ENCODE assay signal across 25 cellular contexts in genomic region chr19:34485831-34486230, GRCh38. TPM values are rescaled to one million over a fixed set of nuclear protein-coding genes. Genes with fewer than 3 reads are reported as not detected.
DNase-seq lines count a peak whose midpoint lies in the region; ATAC-seq, FAIRE-seq and TF ChIP-seq lines count a peak whose summit lies in the region.
"Had no signal": no experiment of that assay in that cellular context is flagged by ENCODE, and none has a peak within 500 bp of the region (broad histone marks: within the 10 kb centered on the region; RNA-seq: fewer than 3 reads in every experiment).

No MANE protein-coding gene starts in this region.

- H3K9me3 Mint-ChIP-seq in H9 (no peaks in the 10 kb centered on the region), osteocyte (ENCODE audit: unreplicated experiment) (no peaks in the 10 kb centered on the region)
- H3K9me3 Mint-ChIP-seq in activated naive CD8-positive, alpha-beta T cell treated with anti-CD3 and anti-CD28 coated beads, Interleukin-2, amount 50 U/mL, for 24 hours = no peaks in the 10 kb centered on the region

- whole genome bisulfite sequencing in H9 (ENCODE audit: extremely low coverage, insufficient read length, low lambda C conversion rate) = no CpG with 5 or more reads among the region's 9 CpGs
- 9% methylated on average over 8 of the region's 9 CpGs for WGBS in K562 (ENCODE audit: insufficient coverage, low coverage, missing lambda C conversion rate)

- no peak overlapping the region for H4K5ac ChIP-seq in H9 (ENCODE audit: insufficient read length, low read depth, low read length)

- no peak overlapping the region for H2BK20ac ChIP-seq in H9 (ENCODE audit: low read depth, low read length, poor library complexity, severe bottlenecking)

- H2BK12ac ChIP-seq in H9 (ENCODE audit: insufficient read length, low read depth, low read length) = no peak overlapping the region

- no peak overlapping the region for H3K4me2 ChIP-seq in H9 (ENCODE audit: insufficient read depth, insufficient read length, low read length)
- no peak overlapping the region for H3K4me2 ChIP-seq in K562 (ENCODE audit: insufficient read depth, low read length)
- H3K4me2 ChIP-seq: BLaER1 had no signal

- peaks cover 2% of the 10 kb centered on the region; the same call in 1 of the 2 replicates for H3K79me2 ChIP-seq in H9 (ENCODE audit: insufficient read depth, low read length)
- H3K79me2 ChIP-seq in K562 (ENCODE audit: control insufficient read depth, insufficient read depth, low read length) = no peaks in the 10 kb centered on the region

- intact Hi-C loops in K562 (cut with micrococcal nuclease) = no loop called here

- H4K8ac ChIP-seq in H9 (replicated peaks; ENCODE audit: insufficient read length, low read depth, low read length) = no peak overlapping the region

- H3T11ph ChIP-seq in H9 (ENCODE audit: low read length) = no peak overlapping the region

- H3K23ac ChIP-seq in H9 (ENCODE audit: insufficient read length, low read depth, low read length) = no peak overlapping the region

- H3K18ac ChIP-seq in H9 (ENCODE audit: insufficient read length, low read depth, low read length) = no peak overlapping the region

- no peak overlapping the region for H4K91ac ChIP-seq in H9 (ENCODE audit: insufficient read length, low read depth, low read length)

- peaks cover 14 to 26% of the 10 kb centered on the region in 2 experiments for H3K4me1 Mint-ChIP-seq in H9
- H3K4me1 Mint-ChIP-seq in osteocyte (ENCODE audit: unreplicated experiment) = peaks cover 27% of the 10 kb centered on the region
- H3K4me1 Mint-ChIP-seq in activated naive CD8-positive, alpha-beta T cell treated with anti-CD3 and anti-CD28 coated beads, Interleukin-2, amount 50 U/mL, for 24 hours = peaks cover 5% of the 10 kb centered on the region

- peak; percentile 60 for FAIRE-seq in K562 (lab: Jason Lieb, UNC)
- FAIRE-seq: A204.1, D721Med, HepG2 had no signal

- H2AFZ ChIP-seq in H9 (ENCODE audit: low read length) (no peak overlapping the region), K562 (ENCODE audit: low read depth, low read length) (no peak overlapping the region)

- H3K4me1 ChIP-seq in H9 (ENCODE audit: insufficient read depth, low read length) (no peaks in the 10 kb centered on the region; the same call in 1 of the 2 replicates), K562 (replicated peaks in 1 of 2; ENCODE audit: control insufficient read depth in 2 of 2, insufficient read depth in 2 of 2, low read length in 2 of 2) (no peaks in the 10 kb centered on the region; a peak in 1 of 5 replicates)
- H3K4me1 ChIP-seq: BLaER1, SJCRH30 had no signal

- DNase-seq in H9 = no peak
- peak in 1 of 4 experiments; percentile 18 for DNase-seq in K562 (ENCODE audit: extremely low read depth in 1 of 4, low spot score in 3 of 4)
- peak; percentile 43 for DNase-seq in islet precursor cell
- DNase-seq in osteocyte (ENCODE audit: extremely low spot score, unreplicated experiment) = no peak
- DNase-seq in SHP77 (lab: John Stamatoyannopoulos, UW) = no peak
- no peak for DNase-seq in activated naive CD8-positive, alpha-beta T cell treated with anti-CD3 and anti-CD28 coated beads, Interleukin-2, amount 50 U/mL, for 24 hours
- DNase-seq: CD4-positive, CD25-positive, alpha-beta regulatory T cell; KBM-7; MG63; NCI-H1105 treated with DMSO at 0.1 percent for 48 hours; NCI-H146; NCI-H1930; NCI-H446; NCI-H524 treated with DMSO at 0.1 percent for 48 hours; NCI-H774; NK-92 treated with Interleukin-12 subunit alpha and Interleukin-12 subunit beta, amount 100 ng/mL, for 24 hours; PC-3; SJCRH30 had no signal

- no peak overlapping the region for H3K9ac ChIP-seq in H9 (ENCODE audit: extremely low read depth, insufficient read length, low read length)
- no peak overlapping the region for H3K9ac ChIP-seq in K562 (ENCODE audit: insufficient read depth in 1 of 2, low read depth in 2 of 2, low read length in 2 of 2)
- H3K9ac ChIP-seq: BLaER1 had no signal

- H4K20me1 ChIP-seq in H9 (ENCODE audit: control insufficient read depth, insufficient read depth, insufficient read length) = no peaks in the 10 kb centered on the region
- no peaks in the 10 kb centered on the region for H4K20me1 ChIP-seq in K562 (replicated peaks; ENCODE audit: control insufficient read depth, insufficient read depth, low read length)
- H4K20me1 ChIP-seq: BLaER1 had no signal

- H3K27ac ChIP-seq in H9 (ENCODE audit: insufficient read length, low read depth, low read length) (no peak overlapping the region), K562 (ENCODE audit: extremely low read depth, low read depth, low read length) (no peak overlapping the region)
- H3K27ac ChIP-seq: BLaER1, SJCRH30 had no signal

- no peak for TF ChIP-seq POLR2A in K562 (conservative IDR thresholded peaks at IDR 0.05)

- CTCF ChIA-PET in K562 (lab: Yijun Ruan, JAX; ENCODE audit: low intra/inter-chr PET ratio) = no interaction called here

- H3K9me3 ChIP-seq in H9 (ENCODE audit: control insufficient read depth, low read depth, low read length) (no peaks in the 10 kb centered on the region), K562 (replicated peaks; ENCODE audit: control insufficient read depth, insufficient read depth, low read depth, low read length) (no peaks in the 10 kb centered on the region)
- H3K9me3 ChIP-seq: MG63, SJCRH30 had no signal

- TF ChIP-seq RAD21 in K562 (CRISPR knock-in tag; conservative IDR thresholded peaks at IDR 0.05 in 1 of 2, IDR thresholded peaks at IDR 0.05 in 1 of 2) = no peak

- H3K9me1 ChIP-seq in K562 (ENCODE audit: control insufficient read depth, insufficient read depth, low read length) = no peaks in the 10 kb centered on the region

- H3K36me3 ChIP-seq in K562 (ENCODE audit: control insufficient read depth, insufficient read depth, low read length) = no peaks in the 10 kb centered on the region
- H3K36me3 ChIP-seq: BLaER1, SJCRH30 had no signal

- H3K36me3 Mint-ChIP-seq in H9 (ENCODE audit: insufficient read depth in 1 of 3, low read depth in 3 of 3) = peaks cover 8 to 31% (median 29%) of the 10 kb centered on the region in 3 experiments
- H3K36me3 Mint-ChIP-seq in osteocyte (ENCODE audit: unreplicated experiment) = peaks cover 7% of the 10 kb centered on the region
- H3K36me3 Mint-ChIP-seq in activated naive CD8-positive, alpha-beta T cell treated with anti-CD3 and anti-CD28 coated beads, Interleukin-2, amount 50 U/mL, for 24 hours (ENCODE audit: low read depth) = no peaks in the 10 kb centered on the region

- peaks cover 16% of the 10 kb centered on the region for H3K23me2 ChIP-seq in H9 (ENCODE audit: insufficient read length, low read depth, low read length, poor library complexity, severe bottlenecking)

- H3K4ac ChIP-seq in H9 (ENCODE audit: low read depth, low read length) = no peak overlapping the region

- in situ Hi-C loops in K562 (cut with MboI) = no loop called here

- no peak for TF ChIP-seq EP300 in K562 (IDR thresholded peaks at IDR 0.05; ENCODE audit: low read length)

- no peak; the same call in 1 of the 3 replicates for ATAC-seq in K562
- ATAC-seq in GM19452 (IDR thresholded peaks at IDR 0.05; ENCODE audit: unreplicated experiment) = no peak
- no peak for ATAC-seq in activated naive CD8-positive, alpha-beta T cell treated with anti-CD3 and anti-CD28 coated beads, Interleukin-2, amount 50 U/mL, for 24 hours
- no peak for ATAC-seq in GM18517 (IDR thresholded peaks at IDR 0.05; ENCODE audit: unreplicated experiment)
- ATAC-seq: HepG2, PC-3, SK-N-SH treated with all-trans-retinoic acid at 6 μM for 48 hours had no signal

- no peak overlapping the region for H3K14ac ChIP-seq in H9 (ENCODE audit: insufficient read depth, low read length)

- no peak overlapping the region for H3K56ac ChIP-seq in H9 (ENCODE audit: insufficient read length, low read depth, low read length)

- TF ChIP-seq CTCF in H9 (conservative IDR thresholded peaks at IDR 0.05) (no peak), K562 (IDR thresholded peaks at IDR 0.05 in 2 of 3, conservative IDR thresholded peaks at IDR 0.05 in 1 of 3; ENCODE audit: insufficient read depth in 2 of 3, low read depth in 1 of 3, low read length in 3 of 3) (no peak), osteocyte (IDR thresholded peaks at IDR 0.05) (no peak)

- H3K27ac Mint-ChIP-seq in H9 (peak overlapping the region in 2 of 3 experiments; percentile 5 to 40; a peak in 2 of 7 replicates), osteocyte (ENCODE audit: unreplicated experiment) (no peak overlapping the region)
- H3K27ac Mint-ChIP-seq in activated naive CD8-positive, alpha-beta T cell treated with anti-CD3 and anti-CD28 coated beads, Interleukin-2, amount 50 U/mL, for 24 hours = no peak overlapping the region
- H3K27ac Mint-ChIP-seq: CD4-positive, CD25-positive, alpha-beta regulatory T cell had no signal

- H2BK15ac ChIP-seq in H9 (ENCODE audit: low read depth, low read length) = no peak overlapping the region

- H2AK5ac ChIP-seq in H9 (ENCODE audit: insufficient read length, low read length) = no peak overlapping the region

- POLR2A ChIA-PET in K562 (lab: Yijun Ruan, JAX) = interaction anchor here (1.1 to 2.2 kb wide), 2 partner anchors 10 to 11 kb away, joined by 4 to 9 read pairs; no protein-coding TSS in a partner anchor

- H3K27me3 Mint-ChIP-seq in H9 (ENCODE audit: low read depth) = peaks cover 13% of the 10 kb centered on the region
- H3K27me3 Mint-ChIP-seq in osteocyte (ENCODE audit: unreplicated experiment) = no peaks in the 10 kb centered on the region
- peaks cover 40% of the 10 kb centered on the region for H3K27me3 Mint-ChIP-seq in activated naive CD8-positive, alpha-beta T cell treated with anti-CD3 and anti-CD28 coated beads, Interleukin-2, amount 50 U/mL, for 24 hours

- H3K27me3 ChIP-seq in H9 (ENCODE audit: insufficient read depth, low read length) (no peaks in the 10 kb centered on the region; the same call in 1 of the 2 replicates), K562 (ENCODE audit: control insufficient read depth in 2 of 2, insufficient read depth in 2 of 2, low read length in 2 of 2) (peaks cover 15 to 46% of the 10 kb centered on the region in 2 experiments; a peak in 4 of 5 replicates)
- H3K27me3 ChIP-seq: BLaER1, MG63, SJCRH30 had no signal

- H3K4me3 Mint-ChIP-seq in H9 = no peak overlapping the region
- H3K4me3 Mint-ChIP-seq in osteocyte (ENCODE audit: unreplicated experiment) = peak overlapping the region; percentile 4
- H3K4me3 Mint-ChIP-seq in activated naive CD8-positive, alpha-beta T cell treated with anti-CD3 and anti-CD28 coated beads, Interleukin-2, amount 50 U/mL, for 24 hours = no peak overlapping the region

- BruUV-seq in K562 (replicated peaks; lab: Mats Ljungman, UMichigan) = no TSS peak

- no peaks in the 10 kb centered on the region for H3K79me1 ChIP-seq in H9 (ENCODE audit: insufficient read depth, low read depth, low read length, poor library complexity, severe bottlenecking)

- H2BK120ac ChIP-seq in H9 (ENCODE audit: low read depth, low read length, poor library complexity, severe bottlenecking) = no peak overlapping the region

- H2BK5ac ChIP-seq in H9 (ENCODE audit: insufficient read length, low read length) = no peak overlapping the region

- no peak overlapping the region for H3K4me3 ChIP-seq in K562
- H3K4me3 ChIP-seq: BLaER1, MG63, SJCRH30 had no signal

RNA-seq across cellular contexts. Expression of gene WTIP, which starts 4.3 kb away (rescaled TPM):
- total RNA-seq in H9 (2021) (32.5 and 35.1 TPM in 2 replicates), K562 (2014; rRNA removed) (0.14 and 0.16 TPM in 2 replicates), K562 (2014; rRNA removed; fragmentation: Illumina TruSeq; extraction: Trizol) (0.07 TPM in 1 of 2 replicates, not detected in the other), K562 (2015; rRNA removed; fragmentation: Illumina TruSeq; extraction: Trizol) (0.49 and 0.51 TPM in 2 replicates), K562 (2021) (0.31 and 0.53 TPM in 2 replicates), osteocyte (25.7 and 32.5 TPM in 2 replicates)
- 0.99 and 1.6 TPM in 2 replicates for total RNA-seq in K562 (2011; cell fraction: chromatin; rRNA removed; ENCODE audit: low replicate concordance)
- total RNA-seq in K562 (2011; cell fraction: nucleolus; rRNA removed) = 0.50 and 0.53 TPM in 2 replicates
- total RNA-seq in K562 (2011; cell fraction: nucleoplasm; rRNA removed) = 0.51 and 0.84 TPM in 2 replicates
- polyA plus RNA-seq in K562 (2011; rRNA removed) (0.38 and 0.81 TPM in 2 replicates), K562 (2014; fragmentation: Illumina TruSeq; extraction: Trizol) (0.16 and 0.28 TPM in 2 replicates), K562 (2014; fragmentation: Nextera tagmentation; extraction: Ambion mirVana) (under 1 TPM in 1 of 2 experiments, not detected in 1; under 0.01 TPM), K562 (2014; rRNA removed) (0.11 and 0.54 TPM in 2 replicates)
- 0.79 and 0.86 TPM in 2 replicates for polyA plus RNA-seq in K562 (2011; cell fraction: cytosol; rRNA removed)
- polyA plus RNA-seq in K562 (2011; cell fraction: nucleus; rRNA removed) = 0.80 and 0.97 TPM in 2 replicates
- polyA plus RNA-seq in K562 (2012) = 0.22 and 0.35 TPM in 2 replicates
- 0.54 and 1.8 TPM in 2 replicates for polyA minus RNA-seq in K562 (2011; rRNA and poly(A)+ RNA removed)
- 1.8 TPM in 1 of 2 replicates, not detected in the other for polyA minus RNA-seq in K562 (2011; cell fraction: cytosol; rRNA and poly(A)+ RNA removed)
- polyA minus RNA-seq in K562 (2011; cell fraction: nucleus; rRNA and poly(A)+ RNA removed) = 0.13 and 0.22 TPM in 2 replicates
- polyA plus RNA-seq: CD4-positive, CD25-positive, alpha-beta regulatory T cell had no signal

RNA-seq across cellular contexts. Expression of gene UBA2, which starts 57.6 kb away (rescaled TPM):
- total RNA-seq in H9 (2021) = 204 and 206 TPM in 2 replicates
- 209 and 222 TPM in 2 replicates for total RNA-seq in K562 (2011; cell fraction: chromatin; rRNA removed; ENCODE audit: low replicate concordance)
- 59.7 and 66.9 TPM in 2 replicates for total RNA-seq in K562 (2011; cell fraction: nucleolus; rRNA removed)
- total RNA-seq in K562 (2011; cell fraction: nucleoplasm; rRNA removed) = 107 and 129 TPM in 2 replicates
- 249 and 271 TPM in 2 replicates for total RNA-seq in K562 (2014; rRNA removed)
- total RNA-seq in K562 (2014; rRNA removed; fragmentation: Illumina TruSeq; extraction: Trizol) = 297 and 375 TPM in 2 replicates
- 264 and 274 TPM in 2 replicates for total RNA-seq in K562 (2015; rRNA removed; fragmentation: Illumina TruSeq; extraction: Trizol)
- total RNA-seq in K562 (2021) = 196 and 199 TPM in 2 replicates
- polyA plus RNA-seq in K562 (2011; rRNA removed) = 345 and 444 TPM in 2 replicates
- polyA plus RNA-seq in K562 (2011; cell fraction: cytosol; rRNA removed) = 156 and 219 TPM in 2 replicates
- 102 and 133 TPM in 2 replicates for polyA plus RNA-seq in K562 (2011; cell fraction: nucleus; rRNA removed)
- polyA plus RNA-seq in K562 (2012) = 188 and 336 TPM in 2 replicates
- polyA plus RNA-seq in K562 (2014; fragmentation: Illumina TruSeq; extraction: Trizol) = 230 and 254 TPM in 2 replicates
- 10 to 100 TPM; 80.0 to 89.7 TPM for polyA plus RNA-seq in K562 (2014; fragmentation: Nextera tagmentation; extraction: Ambion mirVana)
- 266 and 283 TPM in 2 replicates for polyA plus RNA-seq in K562 (2014; rRNA removed)
- polyA minus RNA-seq in K562 (2011; rRNA and poly(A)+ RNA removed) = 560 and 566 TPM in 2 replicates
- 238 and 297 TPM in 2 replicates for polyA minus RNA-seq in K562 (2011; cell fraction: cytosol; rRNA and poly(A)+ RNA removed)
- 43.4 and 84.3 TPM in 2 replicates for polyA minus RNA-seq in K562 (2011; cell fraction: nucleus; rRNA and poly(A)+ RNA removed)
- total RNA-seq in osteocyte = 99.4 and 101 TPM in 2 replicates

Comparison
In these comparisons a context has a peak if more than half of its experiments do, and no peak if none do; other contexts are left out.
1. H3K27ac Mint-ChIP-seq: peak in H9 (2 of 3); none in osteocyte (single experiment) and activated naive CD8-positive, alpha-beta T cell treated with anti-CD3 and anti-CD28 coated beads, Interleukin-2, amount 50 U/mL, for 24 hours (single experiment).
2. RNA of gene WTIP, which starts 4.3 kb away (total RNA-seq): 32.5 to 35.1 TPM in H9 and 25.7 to 32.5 TPM in osteocyte; 0.07 to 1.6 TPM in K562; every median in the first group is over 10 times any median in the second.